ENCODE assay signal across 1 cellular context in genomic region chr4:176320340-176320975, GRCh38.
TF ChIP-seq lines count a peak whose summit lies in the region.

No MANE protein-coding gene starts in this region.

TF ChIP-seq in K562, 482 proteins besides CTCF, POLR2A, EP300 and RAD21 (continued from another document and continues in another):
- TF ChIP-seq ETS1 (conservative IDR thresholded peaks at IDR 0.05; ENCODE audit: control insufficient read depth, low read depth, low read length) (peak; percentile 44; the same call in 1 of the 2 replicates), ZNF655 (CRISPR knock-in tag; IDR thresholded peaks at IDR 0.05) (no peak), ZNF644 (tag; IDR thresholded peaks at IDR 0.05; ENCODE audit: low read depth) (no peak), BHLHE40 (IDR thresholded peaks at IDR 0.05; ENCODE audit: low read length) (peak; percentile 56; the same call in 1 of the 2 replicates), HDAC6 (IDR thresholded peaks at IDR 0.05; ENCODE audit: low read depth, low read length) (no peak), ZNF696 (CRISPR knock-in tag; conservative IDR thresholded peaks at IDR 0.05) (no peak), KLF13 (tag; IDR thresholded peaks at IDR 0.05; ENCODE audit: borderline replicate concordance, low read depth) (no peak), ZNF707 (CRISPR knock-in tag; conservative IDR thresholded peaks at IDR 0.05) (no peak), MGA (IDR thresholded peaks at IDR 0.05) (peak; percentile 75), SIX5 (IDR thresholded peaks at IDR 0.05; ENCODE audit: borderline replicate concordance in 1 of 2, insufficient read depth in 1 of 2, low read depth in 1 of 2, low read length in 2 of 2) (no peak), HCFC1 (IDR thresholded peaks at IDR 0.05; ENCODE audit: low read depth, low read length) (0 out of 2 replicates have a peak, but pooled peaks have one; percentile 44), NR2C1 (IDR thresholded peaks at IDR 0.05) (no peak), NR2C1 (tag; IDR thresholded peaks at IDR 0.05) (no peak), NFE2L1 (tag; IDR thresholded peaks at IDR 0.05; ENCODE audit: borderline replicate concordance, low read depth) (no peak), KAT7 (CRISPR knock-in tag; IDR thresholded peaks at IDR 0.05; ENCODE audit: borderline replicate concordance) (peak; percentile 71; the same call in 1 of the 2 replicates), SFPQ (IDR thresholded peaks at IDR 0.05; ENCODE audit: low read depth, low read length) (no peak), TAF9B (IDR thresholded peaks at IDR 0.05; ENCODE audit: partially characterized antibody) (no peak), HMG20B (CRISPR knock-in tag; IDR thresholded peaks at IDR 0.05) (no peak), POLR2AphosphoS5 (IDR thresholded peaks at IDR 0.05; ENCODE audit: control insufficient read depth, insufficient read depth, low read depth, low read length) (peak; percentile 28; the same call in 1 of the 2 replicates), ZNF24 (IDR thresholded peaks at IDR 0.05) (no peak), E2F5 (CRISPR knock-in tag; IDR thresholded peaks at IDR 0.05) (peak; percentile 43; the same call in 1 of the 2 replicates), ZBTB33 (CRISPR knock-in tag; IDR thresholded peaks at IDR 0.05) (no peak), FOXK2 (conservative IDR thresholded peaks at IDR 0.05 in 1 of 2, IDR thresholded peaks at IDR 0.05 in 1 of 2; ENCODE audit: low read depth in 2 of 2) (0 out of 4 replicates have a peak, but pooled peaks of 1 of the 2 experiments have one; percentile 27), YY1 (IDR thresholded peaks at IDR 0.05; ENCODE audit: borderline replicate concordance in 1 of 3, control insufficient read depth in 1 of 3, extremely low read depth in 1 of 3, insufficient read depth in 3 of 3, insufficient read length in 1 of 3, insufficient replicate concordance in 2 of 3, low read depth in 1 of 3, low read length in 2 of 3) (peak in 2 of 3 experiments; percentile 11 to 64), CREB1 (IDR thresholded peaks at IDR 0.05) (no peak), CREB1 (CRISPR knock-in tag; IDR thresholded peaks at IDR 0.05) (peak; percentile 22; the same call in 1 of the 2 replicates), HBP1 (CRISPR knock-in tag; IDR thresholded peaks at IDR 0.05) (no peak), CBX3 (IDR thresholded peaks at IDR 0.05; ENCODE audit: borderline replicate concordance in 1 of 2, low read length in 2 of 2) (no peak), CCNT2 (IDR thresholded peaks at IDR 0.05; ENCODE audit: borderline replicate concordance, extremely low read depth, insufficient read length, low read depth, low read length) (peak; percentile 79), EP400 (IDR thresholded peaks at IDR 0.05) (peak; percentile 62; the same call in 1 of the 2 replicates), FOXA1 (IDR thresholded peaks at IDR 0.05; ENCODE audit: borderline replicate concordance) (no peak), HES1 (IDR thresholded peaks at IDR 0.05; ENCODE audit: low read depth) (no peak), MAX (CRISPR knock-in tag; IDR thresholded peaks at IDR 0.05) (peak; percentile 78), MEIS2 (IDR thresholded peaks at IDR 0.05; ENCODE audit: partially characterized antibody) (peak; percentile 66), FOS (IDR thresholded peaks at IDR 0.05; ENCODE audit: extremely low read depth, insufficient read length) (no peak), ZNF263 (CRISPR knock-in tag; IDR thresholded peaks at IDR 0.05; ENCODE audit: borderline replicate concordance) (no peak), MIER1 (IDR thresholded peaks at IDR 0.05; ENCODE audit: low read depth) (no peak), SP1 (CRISPR knock-in tag; IDR thresholded peaks at IDR 0.05) (no peak)
